Comparison of ENCODE assay signal across 23 cellular contexts in the genomic region with DNA sequence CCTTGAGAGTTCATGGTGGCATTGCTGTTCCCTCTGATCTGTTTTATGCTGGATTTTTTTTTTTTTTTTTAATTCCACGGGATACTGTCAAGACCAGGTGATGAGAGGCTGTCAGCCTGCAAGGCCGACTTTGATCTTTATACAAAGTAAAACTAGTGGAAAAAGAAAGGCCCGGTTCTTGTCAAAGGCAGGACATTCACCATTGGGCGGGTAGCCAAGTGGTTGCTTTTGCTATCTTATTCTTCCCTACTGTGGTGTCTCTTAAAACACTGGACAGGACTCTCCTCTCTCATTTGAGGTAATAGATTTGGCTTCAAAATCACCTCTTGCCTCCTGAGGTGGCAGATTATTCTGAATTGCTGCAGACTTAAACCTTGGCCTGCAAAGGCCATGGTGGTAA.
"Had no signal": no experiment of that assay in that cellular context is flagged by ENCODE, and none has a peak within 500 bp of the region (broad histone marks: within the 10 kb centered on the region; RNA-seq: fewer than 3 reads in every experiment).

No MANE protein-coding gene starts in this region.

- H3K27ac ChIP-seq: lower lobe of right lung, ovary, skin epidermis, stomach, testis, thyroid gland, transverse colon, upper lobe of left lung, vagina had no signal

- H3K9me3 Mint-ChIP-seq: immature natural killer cell; stimulated activated naive B cell treated with anti-CD40 and anti-IgM and Interleukin-4, amounts not matched to agents 10 μg/mL and 1 μg/mL and 100 μg/mL, for 72 hours had no signal

- H3K36me3 ChIP-seq: lower lobe of right lung, ovary, thyroid gland, vagina had no signal

- DNase-seq: hypothalamus; immature natural killer cell; kidney; lower lobe of right lung; mammary epithelial cell; mesenchymal stem cell; naive thymus-derived CD8-positive, alpha-beta T cell; ovary; stimulated activated CD4-positive, alpha-beta T cell treated with anti-CD3 and anti-CD28 coated beads, Interleukin-12 subunit alpha, Interleukin-12 subunit beta, amount 100 ng/mL, for 4 hours; stimulated activated CD4-positive, alpha-beta T cell treated with anti-CD3 and anti-CD28 coated beads, Interleukin-15, amount 100 ng/mL, for 24 hours; stimulated activated CD4-positive, alpha-beta T cell treated with anti-CD3 and anti-CD28 coated beads, Interleukin-2, amount 100 ng/mL, for 24 hours; stimulated activated CD4-positive, alpha-beta T cell treated with anti-CD3 and anti-CD28 coated beads, Interleukin-4, amount 100 ng/mL, for 1 hour; stimulated activated naive B cell treated with anti-CD40 and anti-IgM and Interleukin-4, amounts not matched to agents 10 μg/mL and 1 μg/mL and 100 μg/mL, for 72 hours; stimulated activated naive CD8-positive, alpha-beta T cell treated with anti-CD3 and anti-CD28 coated beads, Interleukin-15, Interleukin-2, amounts not matched to agents 100 U/mL and 50 U/mL, for 24 hours; stomach; testis; thyroid gland; transverse colon; upper lobe of left lung had no signal

- H3K9me3 ChIP-seq: lower lobe of right lung, ovary, stomach, testis, thyroid gland, transverse colon, upper lobe of left lung, vagina had no signal

- H3K4me3 ChIP-seq: lower lobe of right lung, ovary, skin epidermis, stomach, testis, thyroid gland, transverse colon, upper lobe of left lung, vagina had no signal

- H3K27me3 Mint-ChIP-seq: naive thymus-derived CD8-positive, alpha-beta T cell; progenitor cell of endocrine pancreas; stimulated activated naive B cell treated with anti-CD40 and anti-IgM and Interleukin-4, amounts not matched to agents 10 μg/mL and 1 μg/mL and 100 μg/mL, for 72 hours had no signal

- H3K4me1 Mint-ChIP-seq: immature natural killer cell had no signal

- H3K27me3 ChIP-seq: ovary, stomach, testis, thyroid gland, transverse colon, upper lobe of left lung, vagina had no signal

- H3K4me1 ChIP-seq: lower lobe of right lung, testis, thyroid gland, transverse colon, vagina had no signal

- H3K4me3 Mint-ChIP-seq: immature natural killer cell; naive thymus-derived CD8-positive, alpha-beta T cell; stimulated activated naive B cell treated with anti-CD40 and anti-IgM and Interleukin-4, amounts not matched to agents 10 μg/mL and 1 μg/mL and 100 μg/mL, for 72 hours had no signal

- H3K27ac Mint-ChIP-seq: progenitor cell of endocrine pancreas; stimulated activated naive B cell treated with anti-CD40 and anti-IgM and Interleukin-4, amounts not matched to agents 10 μg/mL and 1 μg/mL and 100 μg/mL, for 72 hours had no signal

- ATAC-seq: lower lobe of right lung; naive thymus-derived CD8-positive, alpha-beta T cell; sciatic nerve; stimulated activated naive B cell treated with anti-CD40 and anti-IgM and Interleukin-4, amounts not matched to agents 10 μg/mL and 1 μg/mL and 100 μg/mL, for 72 hours; stimulated activated naive CD8-positive, alpha-beta T cell treated with anti-CD3 and anti-CD28 coated beads, Interleukin-15, Interleukin-2, amounts not matched to agents 100 U/mL and 50 U/mL, for 24 hours had no signal
